27 cellular contexts compared by ENCODE assay signal in genomic region chrX:117095393-117095792, GRCh38.
"Had no signal": no experiment of that assay in that cellular context is flagged by ENCODE, and none has a peak within 500 bp of the region (broad histone marks: within the 10 kb centered on the region; RNA-seq: fewer than 3 reads in every experiment).

No MANE protein-coding gene starts in this region.

- DNase-seq: hypothalamus; immature natural killer cell; kidney; left colon; left lung; lower lobe of right lung; mammary epithelial cell; mesenchymal stem cell; naive thymus-derived CD8-positive, alpha-beta T cell; nucleus accumbens; pancreas; posterior cingulate gyrus; retina; right cardiac atrium; sigmoid colon; small intestine; spleen; stimulated activated CD4-positive, alpha-beta T cell treated with anti-CD3 and anti-CD28 coated beads, Interleukin-4, amount 100 ng/mL, for 24 hours; stimulated activated naive CD4-positive, alpha-beta T cell; uterus had no signal

- H3K4me3 ChIP-seq: left lung, lower lobe of right lung, pancreas, prostate gland, sigmoid colon, spleen, tibial nerve, uterus had no signal

- H3K27me3 ChIP-seq: left lung, pancreas, sigmoid colon, spleen, tibial nerve, uterus had no signal

- H3K4me3 Mint-ChIP-seq: immature natural killer cell; naive thymus-derived CD8-positive, alpha-beta T cell; nephron; neural crest cell; stimulated activated effector memory CD8-positive, alpha-beta T cell treated with anti-CD3 and anti-CD28 coated beads, Interleukin-12 subunit alpha, Interleukin-12 subunit beta, amount 100 ng/mL, for 72 hours; stimulated activated naive CD8-positive, alpha-beta T cell treated with anti-CD3 and anti-CD28 coated beads, Interleukin-15, Interleukin-2, amounts not matched to agents 100 ng/mL and 50 ng/mL, for 24 hours; type B pancreatic cell had no signal

- H3K27ac Mint-ChIP-seq: immature natural killer cell; naive thymus-derived CD8-positive, alpha-beta T cell; nephron; stimulated activated effector memory CD8-positive, alpha-beta T cell treated with anti-CD3 and anti-CD28 coated beads, Interleukin-12 subunit alpha, Interleukin-12 subunit beta, amount 100 ng/mL, for 72 hours; stimulated activated naive CD8-positive, alpha-beta T cell treated with anti-CD3 and anti-CD28 coated beads, Interleukin-15, Interleukin-2, amounts not matched to agents 100 ng/mL and 50 ng/mL, for 24 hours; type B pancreatic cell had no signal

- ATAC-seq: left colon; left lung; lower lobe of right lung; naive thymus-derived CD8-positive, alpha-beta T cell; pancreas; right cardiac atrium; stimulated activated effector memory CD8-positive, alpha-beta T cell treated with anti-CD3 and anti-CD28 coated beads, Interleukin-12 subunit alpha, Interleukin-12 subunit beta, amount 100 ng/mL, for 72 hours had no signal

- H3K9me3 ChIP-seq: lower lobe of right lung, pancreas, prostate gland, sigmoid colon, tibial nerve had no signal

- H3K9me3 Mint-ChIP-seq: stimulated activated effector memory CD8-positive, alpha-beta T cell treated with anti-CD3 and anti-CD28 coated beads, Interleukin-12 subunit alpha, Interleukin-12 subunit beta, amount 100 ng/mL, for 72 hours; stimulated activated naive CD8-positive, alpha-beta T cell treated with anti-CD3 and anti-CD28 coated beads, Interleukin-15, Interleukin-2, amounts not matched to agents 100 ng/mL and 50 ng/mL, for 24 hours; type B pancreatic cell had no signal

- H3K36me3 ChIP-seq: left lung, lower lobe of right lung, pancreas, prostate gland, sigmoid colon, spleen, tibial nerve, uterus had no signal

- H3K27ac ChIP-seq: left lung, lower lobe of right lung, pancreas, prostate gland, sigmoid colon, spleen, tibial nerve, uterus had no signal

- H3K36me3 Mint-ChIP-seq: immature natural killer cell; naive thymus-derived CD8-positive, alpha-beta T cell; stimulated activated effector memory CD8-positive, alpha-beta T cell treated with anti-CD3 and anti-CD28 coated beads, Interleukin-12 subunit alpha, Interleukin-12 subunit beta, amount 100 ng/mL, for 72 hours; type B pancreatic cell had no signal

- H3K4me1 Mint-ChIP-seq: immature natural killer cell; naive thymus-derived CD8-positive, alpha-beta T cell; nephron; neural crest cell; stimulated activated effector memory CD8-positive, alpha-beta T cell treated with anti-CD3 and anti-CD28 coated beads, Interleukin-12 subunit alpha, Interleukin-12 subunit beta, amount 100 ng/mL, for 72 hours had no signal

- H3K4me1 ChIP-seq: left lung, lower lobe of right lung, pancreas, prostate gland, sigmoid colon, spleen, tibial nerve, uterus had no signal

- H3K27me3 Mint-ChIP-seq: naive thymus-derived CD8-positive, alpha-beta T cell; stimulated activated naive CD8-positive, alpha-beta T cell treated with anti-CD3 and anti-CD28 coated beads, Interleukin-15, Interleukin-2, amounts not matched to agents 100 ng/mL and 50 ng/mL, for 24 hours; type B pancreatic cell had no signal
